Comparison of ENCODE assay signal across 35 cellular contexts in the genomic region with DNA sequence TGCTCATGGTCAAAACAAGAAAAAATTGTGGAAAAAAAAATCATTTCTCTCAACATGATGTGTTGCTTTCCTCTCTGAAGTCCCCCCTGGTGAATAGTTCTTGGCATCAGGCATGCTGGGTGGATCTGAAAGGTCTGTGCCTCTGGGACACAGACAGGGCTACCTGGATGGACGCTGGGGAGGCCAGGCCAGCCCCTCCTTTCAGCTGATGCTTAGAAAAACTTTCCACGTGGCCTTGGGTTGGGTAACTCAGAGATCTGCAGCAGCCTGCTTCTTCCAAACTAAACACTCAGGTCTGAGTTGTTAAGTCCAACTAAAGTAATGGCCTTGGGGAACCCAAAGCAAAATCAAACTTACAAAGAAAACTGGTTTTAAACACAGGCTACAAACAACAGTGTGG.
"Had no signal": no experiment of that assay in that cellular context is flagged by ENCODE, and none has a peak within 500 bp of the region (broad histone marks: within the 10 kb centered on the region; RNA-seq: fewer than 3 reads in every experiment).

No MANE protein-coding gene starts in this region.

- H3K36me3 ChIP-seq: esophagus muscularis mucosa, heart right ventricle, neutrophil, transverse colon, upper lobe of right lung, uterus had no signal

- H3K4me1 ChIP-seq: psoas muscle, transverse colon, upper lobe of right lung, uterus had no signal

- H3K27me3 Mint-ChIP-seq: dendritic cell treated with granulocyte-macrophage colony-stimulating factor and Interleukin-4, amounts not matched to agents 40 ng/mL and 50 ng/mL, for 4 days had no signal

- DNase-seq: central memory CD4-positive, alpha-beta T cell; effector CD8-positive, alpha-beta T cell; foreskin melanocyte; glutamatergic neuron; heart right ventricle; hippocampal formation; immature natural killer cell; islet precursor cell; kidney glomerular epithelial cell; left colon; left ventricle myocardium superior; mucosa of descending colon; naive B cell; posterior cingulate gyrus; psoas muscle; right cardiac atrium; small intestine; stimulated activated CD4-positive, alpha-beta T cell treated with anti-CD3 and anti-CD28 coated beads, Interleukin-12 subunit alpha, Interleukin-12 subunit beta, amount 100 ng/mL, for 4 hours; stimulated activated CD4-positive, alpha-beta T cell treated with anti-CD3 and anti-CD28 coated beads, Interleukin-1b, Interleukin-23, amount 100 ng/mL, for 48 hours; stimulated activated CD4-positive, alpha-beta T cell treated with anti-CD3 and anti-CD28 coated beads, Interleukin-4, amount 100 ng/mL, for 1 hour; stimulated activated CD8-positive, alpha-beta memory T cell treated with anti-CD3 and anti-CD28 coated beads, Interleukin-4, amount 100 ng/mL, for 48 hours; stimulated activated naive CD4-positive, alpha-beta T cell; stimulated activated naive CD8-positive, alpha-beta T cell treated with anti-CD3 and anti-CD28 coated beads, Interleukin-15, amount 100 ng/mL, for 72 hours; transverse colon; upper lobe of right lung; uterus had no signal

- H3K4me3 Mint-ChIP-seq: dendritic cell treated with granulocyte-macrophage colony-stimulating factor and Interleukin-4, amounts not matched to agents 40 ng/mL and 50 ng/mL, for 4 days; immature natural killer cell; memory B cell; mesothelial cell of epicardium; naive B cell; natural killer cell treated with Interleukin-12 subunit alpha and Interleukin-12 subunit beta and Interleukin-15 and Interleukin-18, amount 100 ng/mL, for 72 hours; neural crest cell; stimulated activated naive CD8-positive, alpha-beta T cell treated with anti-CD3 and anti-CD28 coated beads, Interleukin-15, amount 100 ng/mL, for 72 hours had no signal

- H3K36me3 Mint-ChIP-seq: memory B cell, mesothelial cell of epicardium had no signal

- H3K4me1 Mint-ChIP-seq: immature natural killer cell; memory B cell; mesothelial cell of epicardium; naive B cell; neural crest cell; stimulated activated naive CD8-positive, alpha-beta T cell treated with anti-CD3 and anti-CD28 coated beads, Interleukin-15, amount 100 ng/mL, for 72 hours had no signal

- ATAC-seq: heart right ventricle; left colon; left ventricle myocardium superior; mucosa of descending colon; natural killer cell treated with Interleukin-12 subunit alpha and Interleukin-12 subunit beta and Interleukin-15 and Interleukin-18, amount 100 ng/mL, for 72 hours; psoas muscle; stimulated activated naive CD8-positive, alpha-beta T cell treated with anti-CD3 and anti-CD28 coated beads, Interleukin-15, amount 100 ng/mL, for 72 hours; upper lobe of right lung had no signal

- H3K27ac Mint-ChIP-seq: dendritic cell treated with granulocyte-macrophage colony-stimulating factor and Interleukin-4, amounts not matched to agents 40 ng/mL and 50 ng/mL, for 4 days; immature natural killer cell; memory B cell; mesothelial cell of epicardium; natural killer cell treated with Interleukin-12 subunit alpha and Interleukin-12 subunit beta and Interleukin-15 and Interleukin-18, amount 100 ng/mL, for 72 hours; stimulated activated naive CD8-positive, alpha-beta T cell treated with anti-CD3 and anti-CD28 coated beads, Interleukin-15, amount 100 ng/mL, for 72 hours had no signal

- H3K4me3 ChIP-seq: esophagus muscularis mucosa, heart right ventricle, lung, mucosa of descending colon, psoas muscle, suprapubic skin, transverse colon, upper lobe of right lung, uterus had no signal

- H3K27ac ChIP-seq: heart right ventricle, neutrophil, psoas muscle, suprapubic skin, transverse colon, upper lobe of right lung, uterus had no signal

- H3K9me3 ChIP-seq: neutrophil, suprapubic skin, transverse colon, uterus had no signal

- H3K27me3 ChIP-seq: esophagus muscularis mucosa, neutrophil, suprapubic skin, transverse colon, uterus had no signal
